3 cellular contexts compared by ENCODE assay signal in genomic region chr5:6737043-6737941, GRCh38.
TF ChIP-seq lines count a peak whose summit lies in the region.

No MANE protein-coding gene starts in this region.

TF ChIP-seq in liver, 16 proteins besides CTCF, POLR2A, EP300 and RAD21 (continued from another document):
- TF ChIP-seq ZBTB33 (IDR thresholded peaks at IDR 0.05) (no peak), SP1 (IDR thresholded peaks at IDR 0.05) (peak; percentile 40), HNF4A (conservative IDR thresholded peaks at IDR 0.05) (peak in 1 of 2 donors; percentile 84), ATF3 (IDR thresholded peaks at IDR 0.05) (no peak), EGR1 (IDR thresholded peaks at IDR 0.05; ENCODE audit: low read depth in 2 of 2) (no peak), FOXA2 (IDR thresholded peaks at IDR 0.05) (no peak), MAX (IDR thresholded peaks at IDR 0.05) (no peak), RXRA (IDR thresholded peaks at IDR 0.05) (peak in 1 of 2 donors; percentile 71), HNF4G (IDR thresholded peaks at IDR 0.05) (no peak), JUND (IDR thresholded peaks at IDR 0.05) (peak in 1 of 2 donors; percentile 36), TAF1 (conservative IDR thresholded peaks at IDR 0.05) (no peak), FOXA1 (IDR thresholded peaks at IDR 0.05) (no peak), REST (IDR thresholded peaks at IDR 0.05) (no peak), YY1 (IDR thresholded peaks at IDR 0.05) (peak; percentile 49), GABPA (IDR thresholded peaks at IDR 0.05 in 1 of 2, conservative IDR thresholded peaks at IDR 0.05 in 1 of 2) (no peak)

TF ChIP-seq in HepG2, 621 proteins besides CTCF, POLR2A, EP300 and RAD21:
- no peak for TF ChIP-seq DDIT3 (CRISPR knock-in tag; IDR thresholded peaks at IDR 0.05)
- TF ChIP-seq ZGPAT (CRISPR knock-in tag; IDR thresholded peaks at IDR 0.05), result no peak
- TF ChIP-seq ZNF605 (CRISPR knock-in tag; IDR thresholded peaks at IDR 0.05), result no peak
- no peak for TF ChIP-seq PCBP1 (IDR thresholded peaks at IDR 0.05; ENCODE audit: borderline replicate concordance, low read depth, low read length)
- no peak for TF ChIP-seq HNRNPK (IDR thresholded peaks at IDR 0.05; ENCODE audit: low read depth, low read length, poor library complexity, severe bottlenecking)
- TF ChIP-seq ZBTB42 (CRISPR knock-in tag; IDR thresholded peaks at IDR 0.05), result no peak
- no peak for TF ChIP-seq ZNF639 (CRISPR knock-in tag; conservative IDR thresholded peaks at IDR 0.05)
TF ChIP-seq in HepG2: peak in this region for 0.

TF ChIP-seq in WTC11, 78 proteins besides CTCF, POLR2A, EP300 and RAD21:
- no peak for TF ChIP-seq PREB (CRISPR knock-in tag; IDR thresholded peaks at IDR 0.05; ENCODE audit: borderline replicate concordance)
- TF ChIP-seq NFE2L1 (CRISPR knock-in tag; IDR thresholded peaks at IDR 0.05), result no peak
- TF ChIP-seq ETV6 (CRISPR knock-in tag; IDR thresholded peaks at IDR 0.05), result no peak
- TF ChIP-seq OVOL2 (CRISPR knock-in tag; IDR thresholded peaks at IDR 0.05; ENCODE audit: borderline replicate concordance), result no peak
- TF ChIP-seq ELF4 (CRISPR knock-in tag; IDR thresholded peaks at IDR 0.05; ENCODE audit: low read depth), result no peak
